In genomic region chr17:62599964-62600657, GRCh38 we compare ENCODE assay signal across 17 cellular contexts.
"Had no signal": no experiment of that assay in that cellular context is flagged by ENCODE, and none has a peak within 500 bp of the region (broad histone marks: within the 10 kb centered on the region; RNA-seq: fewer than 3 reads in every experiment).

No MANE protein-coding gene starts in this region.

- H3K4me3 ChIP-seq: pancreas, spleen, tibial artery had no signal

- H3K27ac ChIP-seq: foreskin keratinocyte, pancreas, spleen, tibial artery had no signal

- H3K9me3 ChIP-seq: pancreas, tibial artery had no signal

- H3K4me1 ChIP-seq: foreskin keratinocyte, spleen, tibial artery had no signal

- H3K4me3 Mint-ChIP-seq: activated CD4-positive, alpha-beta T cell treated with anti-CD3 and anti-CD28 coated beads, Interleukin-2, amount 10 ng/mL, durations not matched to agents 24 days and 14 days; activated CD8-positive, alpha-beta T cell treated with anti-CD3 and anti-CD28 coated beads, Interleukin-2, amount 10 ng/mL, durations not matched to agents 7 days and 5 days; activated naive CD8-positive, alpha-beta T cell; activated T-cell treated with anti-CD3 and anti-CD28 coated beads, Interleukin-2, amount 50 U/mL, for 4 hours; naive thymus-derived CD4-positive, alpha-beta T cell had no signal

- H3K27me3 ChIP-seq: foreskin keratinocyte, pancreas, spleen, tibial artery had no signal

- H3K27ac Mint-ChIP-seq: activated CD4-positive, alpha-beta T cell treated with anti-CD3 and anti-CD28 coated beads, Interleukin-2, amount 10 ng/mL, durations not matched to agents 24 days and 14 days; activated CD8-positive, alpha-beta T cell treated with anti-CD3 and anti-CD28 coated beads, Interleukin-2, amount 10 ng/mL, durations not matched to agents 7 days and 5 days; activated naive CD8-positive, alpha-beta T cell had no signal

- H3K9me3 Mint-ChIP-seq: activated CD4-positive, alpha-beta T cell treated with anti-CD3 and anti-CD28 coated beads, Interleukin-2, amount 10 ng/mL, durations not matched to agents 24 days and 14 days; activated T-cell treated with anti-CD3 and anti-CD28 coated beads, Interleukin-2, amount 50 U/mL, for 4 hours had no signal

- H3K27me3 Mint-ChIP-seq: activated CD4-positive, alpha-beta T cell treated with anti-CD3 and anti-CD28 coated beads, Interleukin-2, amount 10 ng/mL, durations not matched to agents 24 days and 14 days; activated naive CD8-positive, alpha-beta T cell; naive thymus-derived CD4-positive, alpha-beta T cell had no signal

- DNase-seq: activated CD4-positive, alpha-beta T cell treated with anti-CD3 and anti-CD28 coated beads, Interleukin-2, amount 10 ng/mL, durations not matched to agents 24 days and 14 days; activated CD8-positive, alpha-beta T cell treated with anti-CD3 and anti-CD28 coated beads, Interleukin-2, amount 10 ng/mL, durations not matched to agents 7 days and 5 days; activated gamma-delta T cell; activated T-cell treated with anti-CD3 and anti-CD28 coated beads, Interleukin-2, amount 50 U/mL, for 4 hours; foreskin keratinocyte; glutamatergic neuron; hypothalamus; islet precursor cell; left colon; mesendoderm; naive thymus-derived CD4-positive, alpha-beta T cell; pancreas; spleen; stimulated activated naive CD8-positive, alpha-beta T cell treated with anti-CD3 and anti-CD28 coated beads, Interleukin-15, Interleukin-2, amounts not matched to agents 100 U/mL and 50 U/mL, for 24 hours; substantia nigra; tibial artery had no signal

- ATAC-seq: activated CD8-positive, alpha-beta T cell treated with anti-CD3 and anti-CD28 coated beads, Interleukin-2, amount 10 ng/mL, durations not matched to agents 7 days and 5 days; activated T-cell treated with anti-CD3 and anti-CD28 coated beads, Interleukin-2, amount 50 U/mL, for 4 hours; foreskin keratinocyte; left colon; naive thymus-derived CD4-positive, alpha-beta T cell; stimulated activated naive CD8-positive, alpha-beta T cell treated with anti-CD3 and anti-CD28 coated beads, Interleukin-15, Interleukin-2, amounts not matched to agents 100 U/mL and 50 U/mL, for 24 hours had no signal
